27 cellular contexts compared by ENCODE assay signal in the genomic region with DNA sequence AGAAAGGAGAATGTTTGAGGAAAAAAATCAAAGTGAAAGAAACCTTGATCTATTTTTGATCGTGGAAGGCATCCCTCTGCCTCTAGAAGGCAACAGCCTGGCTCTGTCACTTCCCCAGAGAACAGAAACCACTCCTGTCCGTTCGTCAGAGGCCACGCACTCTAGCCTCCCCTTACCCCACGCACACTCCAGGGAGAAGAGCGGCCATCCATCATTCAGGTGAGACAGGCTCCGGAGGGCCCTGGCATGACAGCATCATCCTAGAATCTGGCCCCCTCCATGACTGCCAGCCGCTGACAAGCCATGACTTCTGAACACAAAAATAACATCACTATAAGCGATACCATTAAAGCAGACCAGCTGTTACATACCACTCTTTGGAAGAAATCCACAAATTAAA.
DNase-seq lines count a peak whose midpoint lies in the region; ATAC-seq and TF ChIP-seq lines count a peak whose summit lies in the region.
"Had no signal": no experiment of that assay in that cellular context is flagged by ENCODE, and none has a peak within 500 bp of the region (broad histone marks: within the 10 kb centered on the region; RNA-seq: fewer than 3 reads in every experiment).

No MANE protein-coding gene starts in this region.

- ATAC-seq in IMR-90 (ENCODE audit: low read depth): no peak
- ATAC-seq: naive thymus-derived CD8-positive, alpha-beta T cell; right cardiac atrium; Right ventricle myocardium inferior; stimulated activated naive CD8-positive, alpha-beta T cell treated with anti-CD3 and anti-CD28 coated beads, Interleukin-15, amount 100 ng/mL, for 72 hours had no signal

- H3K27ac ChIP-seq in IMR-90 (ENCODE audit: insufficient read depth, low read length) (no peak overlapping the region), rectal smooth muscle tissue (ENCODE audit: low read depth, low read length) (peak overlapping the region; percentile 33), ovary (no peak overlapping the region)
- H3K27ac ChIP-seq: parathyroid adenoma, PC-9, spleen had no signal

- peaks cover 0 to 3% of the 10 kb centered on the region in 2 experiments; a peak in 1 of 4 replicates for H3K79me1 ChIP-seq in IMR-90 (ENCODE audit: low read depth in 1 of 2, low read length in 2 of 2)

- H3K27ac Mint-ChIP-seq in mesothelial cell of epicardium: peak overlapping the region; percentile 86
- H3K27ac Mint-ChIP-seq: CD4-positive, alpha-beta memory T cell; naive thymus-derived CD8-positive, alpha-beta T cell had no signal

- CTCF ChIA-PET in IMR-90 (lab: Yijun Ruan, JAX): no interaction called here

- 0 out of 2 replicates have a peak overlapping the region, but pooled peaks have one; percentile 7 for H3K14ac ChIP-seq in IMR-90 (replicated peaks; ENCODE audit: low read depth, low read length)

- no peak for TF ChIP-seq POLR2A in IMR-90 (IDR thresholded peaks at IDR 0.05; ENCODE audit: low read depth, low read length)
- TF ChIP-seq POLR2A in ovary (IDR thresholded peaks at IDR 0.05): no peak

- dilution Hi-C loops in IMR-90 (cut with HindIII; ENCODE audit: low sequenced_read_pairs, unreplicated experiment): no loop called here

- H4K8ac ChIP-seq in IMR-90 (ENCODE audit: low read depth in 2 of 2, low read length in 2 of 2): peak overlapping the region in 1 of 2 experiments; percentile 22; a peak in 1 of 4 replicates

- H3K36me3 ChIP-seq in IMR-90 (ENCODE audit: control insufficient read depth, insufficient read depth, low read length) (no peaks in the 10 kb centered on the region), rectal smooth muscle tissue (ENCODE audit: control insufficient read depth, insufficient read depth, low read length) (no peaks in the 10 kb centered on the region), ovary (no peaks in the 10 kb centered on the region)
- H3K36me3 ChIP-seq: spleen had no signal

- H3K36me3 Mint-ChIP-seq in mesothelial cell of epicardium: no peaks in the 10 kb centered on the region
- H3K36me3 Mint-ChIP-seq: CD4-positive, alpha-beta memory T cell; naive thymus-derived CD8-positive, alpha-beta T cell had no signal

- TF ChIP-seq CTCF in IMR-90 (conservative IDR thresholded peaks at IDR 0.05; ENCODE audit: low read depth, low read length): no peak
- TF ChIP-seq CTCF in mesothelial cell of epicardium (IDR thresholded peaks at IDR 0.05; ENCODE audit: unreplicated experiment): no peak
- no peak for TF ChIP-seq CTCF in ovary (IDR thresholded peaks at IDR 0.05)

- 0 out of 3 replicates have a peak overlapping the region, but pooled peaks have one; percentile 9 for H2BK15ac ChIP-seq in IMR-90 (ENCODE audit: low read depth, low read length)

- intact Hi-C loops in IMR-90 (cut with micrococcal nuclease): no loop called here
- intact Hi-C loops in ovary (cut with DNase I): no loop called here

- H3K4me1 ChIP-seq in IMR-90 (ENCODE audit: control insufficient read depth, insufficient read depth, low read length) (peaks cover 45% of the 10 kb centered on the region), rectal smooth muscle tissue (ENCODE audit: control insufficient read depth, insufficient read depth, low read length) (peaks cover 41% of the 10 kb centered on the region), ovary (ENCODE audit: insufficient read depth) (peaks cover 17% of the 10 kb centered on the region)

- H3K9me1 ChIP-seq in IMR-90 (ENCODE audit: insufficient read depth, low read length): peaks cover 13% of the 10 kb centered on the region

- H2AFZ ChIP-seq in IMR-90 (replicated peaks; ENCODE audit: low read length, poor library complexity): no peak overlapping the region
- H2AFZ ChIP-seq: parathyroid adenoma, PC-9 had no signal

- peak overlapping the region; percentile 31; the same call in 1 of the 2 replicates for H3K4me2 ChIP-seq in IMR-90 (ENCODE audit: low read depth, low read length)
- H3K4me2 ChIP-seq: PC-9 had no signal

- peak overlapping the region; percentile 70; the same call in 1 of the 2 replicates for H2AK5ac ChIP-seq in IMR-90 (ENCODE audit: low read depth, low read length)

- H2BK120ac ChIP-seq in IMR-90 (ENCODE audit: low read depth, low read length): no peak overlapping the region

- no peak overlapping the region for H3K4me3 Mint-ChIP-seq in mesothelial cell of epicardium
- H3K4me3 Mint-ChIP-seq: CD4-positive, alpha-beta memory T cell; naive thymus-derived CD8-positive, alpha-beta T cell; stimulated activated naive CD8-positive, alpha-beta T cell treated with anti-CD3 and anti-CD28 coated beads, Interleukin-15, amount 100 ng/mL, for 72 hours had no signal

- in situ Hi-C loops in IMR-90 (cut with MboI; ENCODE audit: low sequenced_read_pairs): no loop called here

- H4K20me1 ChIP-seq in IMR-90 (ENCODE audit: insufficient read depth, low read length): peaks cover 18% of the 10 kb centered on the region

- 0 out of 2 replicates have a peak overlapping the region, but pooled peaks have one; percentile 51 for H2BK20ac ChIP-seq in IMR-90 (ENCODE audit: low read depth, low read length)

- H3K9me3 Mint-ChIP-seq in mesothelial cell of epicardium: no peaks in the 10 kb centered on the region
- H3K9me3 Mint-ChIP-seq: CD4-positive, alpha-beta memory T cell; naive thymus-derived CD8-positive, alpha-beta T cell; stimulated activated naive CD8-positive, alpha-beta T cell treated with anti-CD3 and anti-CD28 coated beads, Interleukin-15, amount 100 ng/mL, for 72 hours had no signal

- no peak overlapping the region for H3K4me3 ChIP-seq in IMR-90 (ENCODE audit: insufficient read depth, low read depth, low read length)
- no peak overlapping the region for H3K4me3 ChIP-seq in rectal smooth muscle tissue (ENCODE audit: low read length)
- H3K4me3 ChIP-seq in ovary: no peak overlapping the region
- H3K4me3 ChIP-seq: PC-9, spleen had no signal

- TF ChIP-seq EP300 in ovary (IDR thresholded peaks at IDR 0.05): no peak

- H4K91ac ChIP-seq in IMR-90 (ENCODE audit: insufficient read depth, low read depth, low read length): peak overlapping the region; percentile 13; the same call in 1 of the 2 replicates

- TF ChIP-seq RAD21 in IMR-90 (IDR thresholded peaks at IDR 0.05; ENCODE audit: low read length): no peak

- no peak overlapping the region for H3K9ac ChIP-seq in IMR-90 (ENCODE audit: low read depth, low read length)
- H3K9ac ChIP-seq in rectal smooth muscle tissue (ENCODE audit: low read length): no peak overlapping the region
- H3K9ac ChIP-seq: parathyroid adenoma had no signal

- BruUV-seq in IMR-90 (replicated peaks; lab: Mats Ljungman, UMichigan): no TSS peak

- H3K4me1 Mint-ChIP-seq in mesothelial cell of epicardium: peaks cover 63% of the 10 kb centered on the region
- H3K4me1 Mint-ChIP-seq: CD4-positive, alpha-beta memory T cell; stimulated activated naive CD8-positive, alpha-beta T cell treated with anti-CD3 and anti-CD28 coated beads, Interleukin-15, amount 100 ng/mL, for 72 hours had no signal

- no peak overlapping the region for H3K56ac ChIP-seq in IMR-90 (ENCODE audit: extremely low read depth, insufficient read depth, low read length)

- H3K27me3 Mint-ChIP-seq in mesothelial cell of epicardium (ENCODE audit: low read depth): no peaks in the 10 kb centered on the region
- H3K27me3 Mint-ChIP-seq: stimulated activated naive CD8-positive, alpha-beta T cell treated with anti-CD3 and anti-CD28 coated beads, Interleukin-15, amount 100 ng/mL, for 72 hours had no signal

- peak overlapping the region; percentile 61; the same call in 1 of the 2 replicates for H3K18ac ChIP-seq in IMR-90 (ENCODE audit: low read depth, low read length)

- no peak overlapping the region for H3K23ac ChIP-seq in IMR-90 (ENCODE audit: low read depth, low read length)

- H3K27me3 ChIP-seq in IMR-90 (ENCODE audit: control insufficient read depth, insufficient read depth, low read length) (peaks cover 2% of the 10 kb centered on the region; the same call in 1 of the 2 replicates), rectal smooth muscle tissue (ENCODE audit: control insufficient read depth, insufficient read depth, low read length) (no peaks in the 10 kb centered on the region), ovary (no peaks in the 10 kb centered on the region)

- POLR2A ChIA-PET in IMR-90 (lab: Charles Lee; ENCODE audit: unreplicated experiment): no interaction called here

- H4K5ac ChIP-seq in IMR-90 (ENCODE audit: low read depth, low read length): peak overlapping the region; percentile 42; the same call in 1 of the 2 replicates

- no peak overlapping the region for H2BK5ac ChIP-seq in IMR-90 (ENCODE audit: low read depth, low read length, poor library complexity, severe bottlenecking)

- no peaks in the 10 kb centered on the region for H3K9me3 ChIP-seq in IMR-90 (ENCODE audit: control insufficient read depth, insufficient read depth, low read length)
- H3K9me3 ChIP-seq in ovary: no peaks in the 10 kb centered on the region
- H3K9me3 ChIP-seq: spleen had no signal

- H2AK9ac ChIP-seq in IMR-90 (replicated peaks; ENCODE audit: low read depth, low read length, poor library complexity): no peak overlapping the region

- H3K4ac ChIP-seq in IMR-90 (ENCODE audit: low read depth, low read length): peak overlapping the region; percentile 66

- 37% methylated on average over 2 of the region's 9 CpGs; no CpG with 5 or more reads in 1 of the 2 experiments for WGBS in IMR-90 (ENCODE audit: extremely low coverage in 2 of 2, insufficient read length in 1 of 2), 2 experiments
- 39 to 50% (median 46%) methylated on average over 9 of the region's 9 CpGs for WGBS in ovary, 3 donors

- no peak for DNase-seq in IMR-90
- peak; percentile 29 for DNase-seq in ecto neural progenitor cell (ENCODE audit: low spot score)
- no peak for DNase-seq in mesothelial cell of epicardium (ENCODE audit: low spot score in 2 of 2, unreplicated experiment in 2 of 2)
- DNase-seq in NCI-H2171 treated with DMSO at 0.1 percent for 48 hours (lab: John Stamatoyannopoulos, UW): no peak
- no peak for DNase-seq in NCI-H2107 treated with DMSO at 0.1 percent for 48 hours (lab: John Stamatoyannopoulos, UW; ENCODE audit: unreplicated experiment)
- DNase-seq in ovary: no peak
- no peak for DNase-seq in SHP77 (lab: John Stamatoyannopoulos, UW)
- DNase-seq: activated CD4-positive, alpha-beta T cell treated with anti-CD3 and anti-CD28 coated beads, Interleukin-2, amount 50 U/mL, for 48 hours; activated CD4-positive, CD25-positive, alpha-beta regulatory T cell treated with anti-CD3 and anti-CD28 coated beads, Interleukin-2, amount 50 U/mL, for 72 hours; activated naive CD4-positive, alpha-beta T cell treated with anti-CD3 and anti-CD28 coated beads, Interleukin-2, amount 50 U/mL, for 16 hours; CD4-positive, alpha-beta memory T cell; effector CD4-positive, alpha-beta T cell; EL; foreskin fibroblast; KBM-7; midbrain; naive thymus-derived CD8-positive, alpha-beta T cell; NCI-H1105 treated with DMSO at 0.1 percent for 48 hours; NCI-H2029 treated with DMSO at 0.1 percent for 48 hours; PC-9; right cardiac atrium; spleen; stimulated activated naive CD8-positive, alpha-beta T cell treated with anti-CD3 and anti-CD28 coated beads, Interleukin-15, amount 100 ng/mL, for 72 hours; T-helper 2 cell had no signal

TF ChIP-seq in IMR-90, 13 proteins besides CTCF, POLR2A, EP300 and RAD21 (continues in another document):
- TF ChIP-seq RFX5 (IDR thresholded peaks at IDR 0.05; ENCODE audit: low read depth, low read length) (no peak), BHLHE40 (IDR thresholded peaks at IDR 0.05; ENCODE audit: low read depth, low read length) (no peak)
